In the genomic region with DNA sequence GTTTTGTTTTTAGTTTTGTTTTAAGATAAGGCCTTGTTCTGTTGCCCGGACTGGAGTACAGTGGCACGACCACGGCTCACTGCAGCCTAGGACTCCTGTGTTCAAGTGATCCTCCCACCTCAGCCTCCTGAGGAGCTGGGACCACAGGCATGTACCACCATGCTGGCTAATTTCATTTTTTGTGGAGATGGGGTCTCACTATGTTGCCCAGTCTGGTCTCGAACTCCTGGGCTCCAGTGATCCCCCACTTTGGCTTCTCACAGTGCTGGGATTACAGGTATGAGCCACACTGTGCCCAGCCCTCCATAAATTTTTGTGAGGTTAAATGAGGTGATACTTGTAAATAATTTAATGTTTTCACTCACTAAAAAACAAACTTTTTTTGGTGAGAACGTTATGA, we compare ENCODE assay signal across 1 cellular context.
TF ChIP-seq lines count a peak whose summit lies in the region.

No MANE protein-coding gene starts in this region.

TF ChIP-seq in K562, 482 proteins besides CTCF, POLR2A, EP300 and RAD21 (continued from another document):
- TF ChIP-seq, protein P1, sequence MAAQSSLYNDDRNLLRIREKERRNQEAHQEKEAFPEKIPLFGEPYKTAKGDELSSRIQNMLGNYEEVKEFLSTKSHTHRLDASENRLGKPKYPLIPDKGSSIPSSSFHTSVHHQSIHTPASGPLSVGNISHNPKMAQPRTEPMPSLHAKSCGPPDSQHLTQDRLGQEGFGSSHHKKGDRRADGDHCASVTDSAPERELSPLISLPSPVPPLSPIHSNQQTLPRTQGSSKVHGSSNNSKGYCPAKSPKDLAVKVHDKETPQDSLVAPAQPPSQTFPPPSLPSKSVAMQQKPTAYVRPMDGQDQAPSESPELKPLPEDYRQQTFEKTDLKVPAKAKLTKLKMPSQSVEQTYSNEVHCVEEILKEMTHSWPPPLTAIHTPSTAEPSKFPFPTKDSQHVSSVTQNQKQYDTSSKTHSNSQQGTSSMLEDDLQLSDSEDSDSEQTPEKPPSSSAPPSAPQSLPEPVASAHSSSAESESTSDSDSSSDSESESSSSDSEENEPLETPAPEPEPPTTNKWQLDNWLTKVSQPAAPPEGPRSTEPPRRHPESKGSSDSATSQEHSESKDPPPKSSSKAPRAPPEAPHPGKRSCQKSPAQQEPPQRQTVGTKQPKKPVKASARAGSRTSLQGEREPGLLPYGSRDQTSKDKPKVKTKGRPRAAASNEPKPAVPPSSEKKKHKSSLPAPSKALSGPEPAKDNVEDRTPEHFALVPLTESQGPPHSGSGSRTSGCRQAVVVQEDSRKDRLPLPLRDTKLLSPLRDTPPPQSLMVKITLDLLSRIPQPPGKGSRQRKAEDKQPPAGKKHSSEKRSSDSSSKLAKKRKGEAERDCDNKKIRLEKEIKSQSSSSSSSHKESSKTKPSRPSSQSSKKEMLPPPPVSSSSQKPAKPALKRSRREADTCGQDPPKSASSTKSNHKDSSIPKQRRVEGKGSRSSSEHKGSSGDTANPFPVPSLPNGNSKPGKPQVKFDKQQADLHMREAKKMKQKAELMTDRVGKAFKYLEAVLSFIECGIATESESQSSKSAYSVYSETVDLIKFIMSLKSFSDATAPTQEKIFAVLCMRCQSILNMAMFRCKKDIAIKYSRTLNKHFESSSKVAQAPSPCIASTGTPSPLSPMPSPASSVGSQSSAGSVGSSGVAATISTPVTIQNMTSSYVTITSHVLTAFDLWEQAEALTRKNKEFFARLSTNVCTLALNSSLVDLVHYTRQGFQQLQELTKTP (IDR thresholded peaks at IDR 0.05; ENCODE audit: low read depth in 1 of 2, partially characterized antibody in 2 of 2), result no peak
- TF ChIP-seq MAZ (CRISPR knock-in tag; conservative IDR thresholded peaks at IDR 0.05 in 1 of 2, IDR thresholded peaks at IDR 0.05 in 1 of 2), result 0 out of 4 replicates have a peak, but pooled peaks of 1 of the 2 experiments have one; percentile 1
- TF ChIP-seq MEF2A (IDR thresholded peaks at IDR 0.05; ENCODE audit: control insufficient read depth, low read depth, low read length), result no peak
